Comparison of ENCODE assay signal across 23 cellular contexts in the genomic region with DNA sequence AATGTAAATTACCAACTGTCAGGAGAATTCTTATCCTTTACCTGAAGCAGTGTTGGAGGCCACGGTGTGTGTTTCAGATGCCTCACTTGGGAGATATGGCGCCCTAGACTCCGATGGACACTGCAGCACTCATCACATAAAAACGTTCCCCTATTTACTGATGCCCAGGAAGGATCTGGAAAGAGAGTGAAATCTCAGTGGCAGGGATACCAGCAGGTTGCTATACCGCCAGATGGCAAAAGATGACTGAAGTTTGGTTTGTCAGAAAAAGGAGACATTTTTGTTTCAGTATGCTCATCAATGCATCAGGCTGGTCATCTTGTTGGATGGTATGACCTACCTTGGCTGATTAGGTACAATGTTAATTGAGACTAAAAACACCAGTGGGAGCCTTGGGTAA.
"Had no signal": no experiment of that assay in that cellular context is flagged by ENCODE, and none has a peak within 500 bp of the region (broad histone marks: within the 10 kb centered on the region; RNA-seq: fewer than 3 reads in every experiment).

No MANE protein-coding gene starts in this region.

- H3K4me3 Mint-ChIP-seq: activated T-cell treated with anti-CD3 and anti-CD28 coated beads, Interleukin-2, amount 50 U/mL, for 72 hours; central memory CD8-positive, alpha-beta T cell; endodermal cell; neural progenitor cell; stimulated activated memory B cell treated with anti-CD40 and anti-IgM and Interleukin-4, amounts not matched to agents 10 μg/mL and 1 μg/mL and 100 μg/mL, for 72 hours had no signal

- H3K9me3 Mint-ChIP-seq: activated T-cell treated with anti-CD3 and anti-CD28 coated beads, Interleukin-2, amount 50 U/mL, for 72 hours; central memory CD8-positive, alpha-beta T cell; endodermal cell; neural progenitor cell; stimulated activated memory B cell treated with anti-CD40 and anti-IgM and Interleukin-4, amounts not matched to agents 10 μg/mL and 1 μg/mL and 100 μg/mL, for 72 hours had no signal

- DNase-seq: activated CD4-positive, alpha-beta T cell treated with anti-CD3 and anti-CD28 coated beads, Interleukin-2, amount 50 U/mL, for 1 hour; activated CD8-positive, alpha-beta memory T cell treated with anti-CD3 and anti-CD28 coated beads, Interleukin-2, amount 50 U/mL, for 4 hours; activated effector memory CD4-positive, alpha-beta T cell treated with anti-CD3 and anti-CD28 coated beads, Interleukin-2, amount 50 U/mL, for 16 hours; activated naive CD4-positive, alpha-beta T cell treated with anti-CD3 and anti-CD28 coated beads, Interleukin-2, amount 50 U/mL, for 16 hours; activated T-cell treated with anti-CD3 and anti-CD28 coated beads, Interleukin-2, amount 50 U/mL, for 72 hours; endodermal cell; head of caudate nucleus; islet precursor cell; left cardiac atrium; sigmoid colon; stimulated activated CD4-positive, alpha-beta T cell treated with anti-CD3 and anti-CD28 coated beads, Interleukin-15, amount 100 ng/mL, for 24 hours; SW 1271; trophoblast cell; uterus had no signal

- ATAC-seq: activated CD4-positive, CD25-positive, alpha-beta regulatory T cell treated with anti-CD3 and anti-CD28 coated beads, Interleukin-2, amount 50 U/mL, for 24 hours; activated T-cell treated with anti-CD3 and anti-CD28 coated beads, Interleukin-2, amount 50 U/mL, for 72 hours; gastroesophageal sphincter; left cardiac atrium; stimulated activated memory B cell treated with anti-CD40 and anti-IgM and Interleukin-4, amounts not matched to agents 10 μg/mL and 1 μg/mL and 100 μg/mL, for 72 hours had no signal

- H3K27ac Mint-ChIP-seq: activated T-cell treated with anti-CD3 and anti-CD28 coated beads, Interleukin-2, amount 50 U/mL, for 72 hours; endodermal cell; neural progenitor cell; stimulated activated memory B cell treated with anti-CD40 and anti-IgM and Interleukin-4, amounts not matched to agents 10 μg/mL and 1 μg/mL and 100 μg/mL, for 72 hours had no signal

- H3K27me3 Mint-ChIP-seq: central memory CD8-positive, alpha-beta T cell; stimulated activated memory B cell treated with anti-CD40 and anti-IgM and Interleukin-4, amounts not matched to agents 10 μg/mL and 1 μg/mL and 100 μg/mL, for 72 hours had no signal

- H3K27me3 ChIP-seq: breast epithelium, gastroesophageal sphincter, neural progenitor cell, sigmoid colon, uterus had no signal

- H3K27ac ChIP-seq: breast epithelium, coronary artery, epithelial cell of prostate, gastroesophageal sphincter, neural progenitor cell, sigmoid colon, uterus had no signal

- H3K36me3 ChIP-seq: uterus had no signal

- H3K4me3 ChIP-seq: breast epithelium, coronary artery, gastroesophageal sphincter, neural progenitor cell, sigmoid colon, smooth muscle cell, uterus had no signal

- H3K9me3 ChIP-seq: breast epithelium, gastroesophageal sphincter, sigmoid colon, uterus had no signal
